Comparison of ENCODE assay signal across 13 cellular contexts in the genomic region with DNA sequence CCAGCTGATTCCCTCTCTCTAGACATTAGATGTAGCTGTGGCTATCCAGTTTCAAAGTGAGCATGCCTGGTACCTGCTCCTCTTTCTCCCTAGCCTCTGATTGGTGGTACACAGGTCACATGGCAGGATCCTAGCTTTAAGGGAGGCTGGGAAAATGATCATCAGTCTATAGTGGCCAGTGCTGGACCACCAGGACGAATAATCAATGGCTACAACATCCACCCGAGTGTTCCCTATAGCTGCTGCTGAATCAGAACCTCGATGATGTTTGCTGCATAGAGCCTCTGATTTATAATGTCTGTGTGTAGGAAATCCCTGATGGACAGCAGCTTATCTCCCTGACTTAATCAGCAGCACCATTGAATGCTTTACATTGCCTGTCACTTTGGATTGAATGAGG.
"Had no signal": no experiment of that assay in that cellular context is flagged by ENCODE, and none has a peak within 500 bp of the region (broad histone marks: within the 10 kb centered on the region; RNA-seq: fewer than 3 reads in every experiment).

No MANE protein-coding gene starts in this region.

- H3K36me3 Mint-ChIP-seq: activated naive CD4-positive, alpha-beta T cell treated with anti-CD3 and anti-CD28 coated beads, Interleukin-2, amount 50 U/mL, for 24 hours; mesothelial cell of epicardium had no signal

- H3K4me1 Mint-ChIP-seq: activated naive CD4-positive, alpha-beta T cell treated with anti-CD3 and anti-CD28 coated beads, Interleukin-2, amount 50 U/mL, for 24 hours; mesothelial cell of epicardium had no signal

- H3K4me3 Mint-ChIP-seq: activated naive CD4-positive, alpha-beta T cell treated with anti-CD3 and anti-CD28 coated beads, Interleukin-2, amount 50 U/mL, for 24 hours; activated T-cell treated with anti-CD3 and anti-CD28 coated beads, Interleukin-2, amount 50 U/mL, for 24 hours; dendritic cell treated with granulocyte-macrophage colony-stimulating factor and Interleukin-4, amounts not matched to agents 40 ng/mL and 50 ng/mL, for 4 days; effector memory CD8-positive, alpha-beta T cell; mesothelial cell of epicardium; neural crest cell had no signal

- H3K4me1 ChIP-seq: tibial nerve had no signal

- H3K9me3 Mint-ChIP-seq: activated naive CD4-positive, alpha-beta T cell treated with anti-CD3 and anti-CD28 coated beads, Interleukin-2, amount 50 U/mL, for 24 hours; activated T-cell treated with anti-CD3 and anti-CD28 coated beads, Interleukin-2, amount 50 U/mL, for 24 hours; dendritic cell treated with granulocyte-macrophage colony-stimulating factor and Interleukin-4, amounts not matched to agents 40 ng/mL and 50 ng/mL, for 4 days; effector memory CD8-positive, alpha-beta T cell; neural crest cell had no signal

- H3K27ac Mint-ChIP-seq: activated naive CD4-positive, alpha-beta T cell treated with anti-CD3 and anti-CD28 coated beads, Interleukin-2, amount 50 U/mL, for 24 hours; activated T-cell treated with anti-CD3 and anti-CD28 coated beads, Interleukin-2, amount 50 U/mL, for 24 hours; dendritic cell treated with granulocyte-macrophage colony-stimulating factor and Interleukin-4, amounts not matched to agents 40 ng/mL and 50 ng/mL, for 4 days; effector memory CD8-positive, alpha-beta T cell; mesothelial cell of epicardium had no signal

- H3K9me3 ChIP-seq: pancreas had no signal

- H3K27me3 Mint-ChIP-seq: activated naive CD4-positive, alpha-beta T cell treated with anti-CD3 and anti-CD28 coated beads, Interleukin-2, amount 50 U/mL, for 24 hours had no signal

- H3K36me3 ChIP-seq: pancreas, tibial nerve had no signal

- H3K27me3 ChIP-seq: pancreas, tibial nerve had no signal

- DNase-seq: activated CD4-positive, alpha-beta T cell treated with anti-CD3 and anti-CD28 coated beads, Interleukin-2, amount 50 U/mL, for 4 hours; activated effector memory CD4-positive, alpha-beta T cell treated with Interleukin-2 at 50 U/mL for 16 hours; activated T-cell treated with anti-CD3 and anti-CD28 coated beads, Interleukin-2, amount 50 U/mL, for 24 hours; effector memory CD8-positive, alpha-beta T cell; erythroblast; kidney glomerular epithelial cell; T-helper 1 cell had no signal

- ATAC-seq: effector memory CD8-positive, alpha-beta T cell had no signal

- FAIRE-seq: pancreas had no signal

- H3K27ac ChIP-seq: tibial nerve had no signal

- H3K4me3 ChIP-seq: pancreas, tibial nerve had no signal
